ENCODE assay signal across 8 cellular contexts in genomic region chr10:30434273-30435067, GRCh38. TPM values are rescaled to one million over a fixed set of nuclear protein-coding genes. Genes with fewer than 3 reads are reported as not detected.
DNase-seq lines count a peak whose midpoint lies in the region; ATAC-seq, FAIRE-seq and TF ChIP-seq lines count a peak whose summit lies in the region.

No MANE protein-coding gene starts in this region.

- peak; percentile 63 for FAIRE-seq in urothelium cell line (lab: Jason Lieb, UNC)

- peaks cover 2% of the 10 kb centered on the region for H3K79me2 ChIP-seq in osteoblast (ENCODE audit: insufficient read depth, low read length)

- H3K4me1 Mint-ChIP-seq in activated naive CD4-positive, alpha-beta T cell treated with anti-CD3 and anti-CD28 coated beads, Interleukin-2, amount 50 U/mL, for 24 hours = peaks cover 48% of the 10 kb centered on the region

- H3K9me3 ChIP-seq in BE2C = no peaks in the 10 kb centered on the region
- H3K9me3 ChIP-seq in SJCRH30 (replicated peaks) = no peaks in the 10 kb centered on the region
- H3K9me3 ChIP-seq in osteoblast (ENCODE audit: low read depth, low read length) = no peaks in the 10 kb centered on the region

- peak overlapping the region; percentile 65 for H3K27ac Mint-ChIP-seq in activated naive CD4-positive, alpha-beta T cell treated with anti-CD3 and anti-CD28 coated beads, Interleukin-2, amount 50 U/mL, for 24 hours

- H4K20me1 ChIP-seq in osteoblast (ENCODE audit: insufficient read depth, low read length) = no peaks in the 10 kb centered on the region

- ATAC-seq in HG03354 (IDR thresholded peaks at IDR 0.05; ENCODE audit: poor library complexity, severe bottlenecking, unreplicated experiment) = peak; percentile 57

- H3K4me3 ChIP-seq in BE2C (ENCODE audit: low read depth, low read length) (peak overlapping the region; percentile 62), SJCRH30 (peak overlapping the region; percentile 75), osteoblast (ENCODE audit: insufficient read depth, low read length) (peak overlapping the region; percentile 95)

- H3K4me2 ChIP-seq in osteoblast (ENCODE audit: insufficient read depth, low read length) = peak overlapping the region; percentile 91

- peak overlapping the region; percentile 88 for H3K4me3 Mint-ChIP-seq in activated naive CD4-positive, alpha-beta T cell treated with anti-CD3 and anti-CD28 coated beads, Interleukin-2, amount 50 U/mL, for 24 hours

- peaks cover 75% of the 10 kb centered on the region for H3K27me3 ChIP-seq in BE2C
- H3K27me3 ChIP-seq in SJCRH30 = peaks cover 12% of the 10 kb centered on the region
- H3K27me3 ChIP-seq in osteoblast (ENCODE audit: insufficient read depth, low read length) = no peaks in the 10 kb centered on the region

- H3K36me3 Mint-ChIP-seq in activated naive CD4-positive, alpha-beta T cell treated with anti-CD3 and anti-CD28 coated beads, Interleukin-2, amount 50 U/mL, for 24 hours = peaks cover 2% of the 10 kb centered on the region

- H3K27ac ChIP-seq in SJCRH30 (no peak overlapping the region), osteoblast (ENCODE audit: low read depth, low read length) (peak overlapping the region; percentile 92)

- DNase-seq in BE2C = peak; percentile 17
- DNase-seq in SJCRH30 = peak; percentile 17 to 19
- DNase-seq in glomerular visceral epithelial cell (ENCODE audit: extremely low spot score) = peak; percentile 82
- DNase-seq in osteoblast (ENCODE audit: insufficient read length, low spot score, missing footprints) = peak; percentile 93
- peak; percentile 75 for DNase-seq in urothelium cell line (ENCODE audit: low spot score)

- no peaks in the 10 kb centered on the region for H3K9me3 Mint-ChIP-seq in activated naive CD4-positive, alpha-beta T cell treated with anti-CD3 and anti-CD28 coated beads, Interleukin-2, amount 50 U/mL, for 24 hours

- H2AFZ ChIP-seq in osteoblast (ENCODE audit: low read length) = peak overlapping the region; percentile 71

- no peaks in the 10 kb centered on the region for H3K27me3 Mint-ChIP-seq in activated naive CD4-positive, alpha-beta T cell treated with anti-CD3 and anti-CD28 coated beads, Interleukin-2, amount 50 U/mL, for 24 hours

- peak; percentile 87 for TF ChIP-seq POLR2A in GM19099 (IDR thresholded peaks at IDR 0.05; ENCODE audit: extremely low read depth, insufficient read length, low read depth)

- TF ChIP-seq CTCF in BE2C (IDR thresholded peaks at IDR 0.05; ENCODE audit: low read depth, low read length) (no peak), osteoblast (IDR thresholded peaks at IDR 0.05; ENCODE audit: extremely low read depth, low read depth, low read length) (no peak)

- H3K36me3 ChIP-seq in BE2C = no peaks in the 10 kb centered on the region
- no peaks in the 10 kb centered on the region for H3K36me3 ChIP-seq in SJCRH30
- H3K36me3 ChIP-seq in osteoblast (ENCODE audit: insufficient read depth, low read length) = peaks cover 6% of the 10 kb centered on the region

- no peaks in the 10 kb centered on the region; the same call in 1 of the 2 replicates for H3K4me1 ChIP-seq in BE2C
- peaks cover 6% of the 10 kb centered on the region for H3K4me1 ChIP-seq in SJCRH30
- H3K4me1 ChIP-seq in osteoblast (ENCODE audit: insufficient read depth, low read length) = peaks cover 45% of the 10 kb centered on the region

RNA-seq across cellular contexts. Expression of gene MAP3K8, which starts 0.5 kb away (rescaled TPM):
- not detected for polyA plus RNA-seq in BE2C (2012; ENCODE audit: insufficient read depth, insufficient read length, low read depth)
- total RNA-seq in SJCRH30 (2014; rRNA removed; shearing (Covaris generic)) = 0.53 and 1.2 TPM in 2 replicates
- total RNA-seq in osteoblast = 10.3 and 14.5 TPM in 2 replicates

Comparison
In these comparisons a context has a peak if more than half of its experiments do, and no peak if none do; other contexts are left out.
1. DNase-seq: peak in every context shown above with its lines; median percentile 93 in osteoblast; 82 in glomerular visceral epithelial cell; 75 in urothelium cell line; 18 in SJCRH30; 17 in BE2C.